Comparison of ENCODE assay signal across 9 cellular contexts in the genomic region with DNA sequence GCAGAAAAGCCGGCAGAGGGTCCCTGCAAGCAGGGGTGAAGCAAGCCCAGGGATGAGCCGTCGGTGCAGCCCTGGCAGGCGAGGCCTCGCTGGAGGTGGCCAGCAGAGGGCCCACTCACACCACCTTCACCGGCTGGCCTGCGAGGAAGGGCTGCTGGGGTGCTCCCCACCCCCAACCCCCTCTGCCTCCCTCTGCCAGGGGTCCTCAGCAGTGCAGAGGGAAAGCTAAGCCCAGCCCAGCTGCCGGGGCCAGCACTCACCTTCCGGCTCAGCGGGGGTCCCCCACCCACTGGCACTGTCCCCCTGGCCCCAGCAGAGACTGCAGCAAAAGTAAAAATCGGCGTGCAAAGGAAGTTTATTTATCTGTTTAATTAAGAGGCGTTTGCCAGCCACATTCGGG.
DNase-seq lines count a peak whose midpoint lies in the region; ATAC-seq, FAIRE-seq and TF ChIP-seq lines count a peak whose summit lies in the region.
"Had no signal": no experiment of that assay in that cellular context is flagged by ENCODE, and none has a peak within 500 bp of the region (broad histone marks: within the 10 kb centered on the region; RNA-seq: fewer than 3 reads in every experiment).

No MANE protein-coding gene starts in this region.

- TF ChIP-seq CTCF in D721Med (IDR thresholded peaks at IDR 0.05; ENCODE audit: insufficient read depth, missing control alignments) (peak; percentile 83), liver (IDR thresholded peaks at IDR 0.05; ENCODE audit: low read depth, low read length, missing input control) (peak; percentile 63)

- H3K27ac ChIP-seq in liver (ENCODE audit: low read depth in 1 of 2, low read length in 2 of 2), result no peak overlapping the region

- H3K27me3 ChIP-seq in adipocyte (replicated peaks; ENCODE audit: control insufficient read depth, insufficient read depth, low read length) (peaks cover 79% of the 10 kb centered on the region), liver (ENCODE audit: control insufficient read depth in 4 of 4, insufficient read depth in 4 of 4, low read length in 3 of 4) (peaks cover 2 to 17% (median 14%) of the 10 kb centered on the region in 4 donors)

- H3K4me1 ChIP-seq in adipocyte (ENCODE audit: control insufficient read depth, insufficient read depth, low read length) (no peaks in the 10 kb centered on the region), liver (ENCODE audit: control insufficient read depth in 4 of 4, insufficient read depth in 4 of 4, low read length in 3 of 4) (peaks cover 2 to 7% (median 3%) of the 10 kb centered on the region in 4 donors)

- no peaks in the 10 kb centered on the region for H3K9me3 ChIP-seq in adipocyte (ENCODE audit: control insufficient read depth, low read length)
- no peaks in the 10 kb centered on the region for H3K9me3 ChIP-seq in liver (ENCODE audit: control insufficient read depth in 4 of 4, low read length in 3 of 4)

- peak; percentile 78 to 79 for TF ChIP-seq RAD21 in liver (IDR thresholded peaks at IDR 0.05)

- H3K9ac ChIP-seq in adipocyte (ENCODE audit: low read length) (no peak overlapping the region), liver (ENCODE audit: low read depth in 1 of 2, low read length in 2 of 2) (no peak overlapping the region)

- ATAC-seq in GM19395 (IDR thresholded peaks at IDR 0.05; ENCODE audit: unreplicated experiment) (no peak), GM21723 (IDR thresholded peaks at IDR 0.05; ENCODE audit: unreplicated experiment) (no peak)

- DNase-seq in D721Med (ENCODE audit: insufficient read length, low spot score) (peak; percentile 89), HuH-7 (ENCODE audit: low spot score) (peak; percentile 82), adipocyte (ENCODE audit: low read depth) (peak; percentile 14), SHP77 treated with DMSO at 0.1 percent for 48 hours (lab: John Stamatoyannopoulos, UW) (no peak), inferior parietal cortex (ENCODE audit: extremely low spot score) (no peak)

- no peak for FAIRE-seq in D721Med (lab: Jason Lieb, UNC)
- FAIRE-seq: frontal cortex had no signal

- 6% methylated on average over 14 of the region's 14 CpGs for WGBS in liver

- no peaks in the 10 kb centered on the region for H3K36me3 ChIP-seq in adipocyte (ENCODE audit: control insufficient read depth, insufficient read depth, low read length, severe bottlenecking)
- H3K36me3 ChIP-seq in liver (ENCODE audit: control insufficient read depth in 4 of 4, insufficient read depth in 3 of 4, low read depth in 1 of 4, low read length in 3 of 4), result no peaks in the 10 kb centered on the region

- H3K4me3 ChIP-seq in adipocyte (ENCODE audit: low read length) (no peak overlapping the region), liver (ENCODE audit: low read depth in 1 of 3, low read length in 3 of 3) (no peak overlapping the region)

TF ChIP-seq in liver, 16 proteins besides CTCF, POLR2A, EP300 and RAD21:
- TF ChIP-seq, protein P1, sequence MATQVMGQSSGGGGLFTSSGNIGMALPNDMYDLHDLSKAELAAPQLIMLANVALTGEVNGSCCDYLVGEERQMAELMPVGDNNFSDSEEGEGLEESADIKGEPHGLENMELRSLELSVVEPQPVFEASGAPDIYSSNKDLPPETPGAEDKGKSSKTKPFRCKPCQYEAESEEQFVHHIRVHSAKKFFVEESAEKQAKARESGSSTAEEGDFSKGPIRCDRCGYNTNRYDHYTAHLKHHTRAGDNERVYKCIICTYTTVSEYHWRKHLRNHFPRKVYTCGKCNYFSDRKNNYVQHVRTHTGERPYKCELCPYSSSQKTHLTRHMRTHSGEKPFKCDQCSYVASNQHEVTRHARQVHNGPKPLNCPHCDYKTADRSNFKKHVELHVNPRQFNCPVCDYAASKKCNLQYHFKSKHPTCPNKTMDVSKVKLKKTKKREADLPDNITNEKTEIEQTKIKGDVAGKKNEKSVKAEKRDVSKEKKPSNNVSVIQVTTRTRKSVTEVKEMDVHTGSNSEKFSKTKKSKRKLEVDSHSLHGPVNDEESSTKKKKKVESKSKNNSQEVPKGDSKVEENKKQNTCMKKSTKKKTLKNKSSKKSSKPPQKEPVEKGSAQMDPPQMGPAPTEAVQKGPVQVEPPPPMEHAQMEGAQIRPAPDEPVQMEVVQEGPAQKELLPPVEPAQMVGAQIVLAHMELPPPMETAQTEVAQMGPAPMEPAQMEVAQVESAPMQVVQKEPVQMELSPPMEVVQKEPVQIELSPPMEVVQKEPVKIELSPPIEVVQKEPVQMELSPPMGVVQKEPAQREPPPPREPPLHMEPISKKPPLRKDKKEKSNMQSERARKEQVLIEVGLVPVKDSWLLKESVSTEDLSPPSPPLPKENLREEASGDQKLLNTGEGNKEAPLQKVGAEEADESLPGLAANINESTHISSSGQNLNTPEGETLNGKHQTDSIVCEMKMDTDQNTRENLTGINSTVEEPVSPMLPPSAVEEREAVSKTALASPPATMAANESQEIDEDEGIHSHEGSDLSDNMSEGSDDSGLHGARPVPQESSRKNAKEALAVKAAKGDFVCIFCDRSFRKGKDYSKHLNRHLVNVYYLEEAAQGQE (IDR thresholded peaks at IDR 0.05), result no peak
- TF ChIP-seq RXRA (IDR thresholded peaks at IDR 0.05) (no peak), JUND (IDR thresholded peaks at IDR 0.05) (no peak), GABPA (IDR thresholded peaks at IDR 0.05 in 1 of 2, conservative IDR thresholded peaks at IDR 0.05 in 1 of 2) (no peak), FOXA1 (IDR thresholded peaks at IDR 0.05) (no peak), FOXA2 (IDR thresholded peaks at IDR 0.05) (no peak), SP1 (IDR thresholded peaks at IDR 0.05) (no peak), TAF1 (conservative IDR thresholded peaks at IDR 0.05) (no peak), YY1 (IDR thresholded peaks at IDR 0.05) (no peak), NR2F2 (IDR thresholded peaks at IDR 0.05) (no peak), HNF4G (IDR thresholded peaks at IDR 0.05) (no peak), EGR1 (IDR thresholded peaks at IDR 0.05; ENCODE audit: low read depth in 2 of 2) (no peak), HNF4A (conservative IDR thresholded peaks at IDR 0.05) (no peak)
- TF ChIP-seq, protein P2, sequence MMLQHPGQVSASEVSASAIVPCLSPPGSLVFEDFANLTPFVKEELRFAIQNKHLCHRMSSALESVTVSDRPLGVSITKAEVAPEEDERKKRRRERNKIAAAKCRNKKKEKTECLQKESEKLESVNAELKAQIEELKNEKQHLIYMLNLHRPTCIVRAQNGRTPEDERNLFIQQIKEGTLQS (IDR thresholded peaks at IDR 0.05), result no peak
- TF ChIP-seq, protein P3, sequence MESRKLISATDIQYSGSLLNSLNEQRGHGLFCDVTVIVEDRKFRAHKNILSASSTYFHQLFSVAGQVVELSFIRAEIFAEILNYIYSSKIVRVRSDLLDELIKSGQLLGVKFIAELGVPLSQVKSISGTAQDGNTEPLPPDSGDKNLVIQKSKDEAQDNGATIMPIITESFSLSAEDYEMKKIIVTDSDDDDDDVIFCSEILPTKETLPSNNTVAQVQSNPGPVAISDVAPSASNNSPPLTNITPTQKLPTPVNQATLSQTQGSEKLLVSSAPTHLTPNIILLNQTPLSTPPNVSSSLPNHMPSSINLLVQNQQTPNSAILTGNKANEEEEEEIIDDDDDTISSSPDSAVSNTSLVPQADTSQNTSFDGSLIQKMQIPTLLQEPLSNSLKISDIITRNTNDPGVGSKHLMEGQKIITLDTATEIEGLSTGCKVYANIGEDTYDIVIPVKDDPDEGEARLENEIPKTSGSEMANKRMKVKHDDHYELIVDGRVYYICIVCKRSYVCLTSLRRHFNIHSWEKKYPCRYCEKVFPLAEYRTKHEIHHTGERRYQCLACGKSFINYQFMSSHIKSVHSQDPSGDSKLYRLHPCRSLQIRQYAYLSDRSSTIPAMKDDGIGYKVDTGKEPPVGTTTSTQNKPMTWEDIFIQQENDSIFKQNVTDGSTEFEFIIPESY (IDR thresholded peaks at IDR 0.05), result no peak
- TF ChIP-seq, protein P4, sequence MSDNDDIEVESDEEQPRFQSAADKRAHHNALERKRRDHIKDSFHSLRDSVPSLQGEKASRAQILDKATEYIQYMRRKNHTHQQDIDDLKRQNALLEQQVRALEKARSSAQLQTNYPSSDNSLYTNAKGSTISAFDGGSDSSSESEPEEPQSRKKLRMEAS (IDR thresholded peaks at IDR 0.05), result no peak

Comparison
In these comparisons a context has a peak if more than half of its experiments do, and no peak if none do; other contexts are left out.
1. DNase-seq: peak in D721Med (single experiment), HuH-7 (single experiment) and adipocyte (single experiment); none in SHP77 treated with DMSO at 0.1 percent for 48 hours (single experiment) and inferior parietal cortex (single experiment).